ENCODE assay signal across 8 cellular contexts in the genomic region with DNA sequence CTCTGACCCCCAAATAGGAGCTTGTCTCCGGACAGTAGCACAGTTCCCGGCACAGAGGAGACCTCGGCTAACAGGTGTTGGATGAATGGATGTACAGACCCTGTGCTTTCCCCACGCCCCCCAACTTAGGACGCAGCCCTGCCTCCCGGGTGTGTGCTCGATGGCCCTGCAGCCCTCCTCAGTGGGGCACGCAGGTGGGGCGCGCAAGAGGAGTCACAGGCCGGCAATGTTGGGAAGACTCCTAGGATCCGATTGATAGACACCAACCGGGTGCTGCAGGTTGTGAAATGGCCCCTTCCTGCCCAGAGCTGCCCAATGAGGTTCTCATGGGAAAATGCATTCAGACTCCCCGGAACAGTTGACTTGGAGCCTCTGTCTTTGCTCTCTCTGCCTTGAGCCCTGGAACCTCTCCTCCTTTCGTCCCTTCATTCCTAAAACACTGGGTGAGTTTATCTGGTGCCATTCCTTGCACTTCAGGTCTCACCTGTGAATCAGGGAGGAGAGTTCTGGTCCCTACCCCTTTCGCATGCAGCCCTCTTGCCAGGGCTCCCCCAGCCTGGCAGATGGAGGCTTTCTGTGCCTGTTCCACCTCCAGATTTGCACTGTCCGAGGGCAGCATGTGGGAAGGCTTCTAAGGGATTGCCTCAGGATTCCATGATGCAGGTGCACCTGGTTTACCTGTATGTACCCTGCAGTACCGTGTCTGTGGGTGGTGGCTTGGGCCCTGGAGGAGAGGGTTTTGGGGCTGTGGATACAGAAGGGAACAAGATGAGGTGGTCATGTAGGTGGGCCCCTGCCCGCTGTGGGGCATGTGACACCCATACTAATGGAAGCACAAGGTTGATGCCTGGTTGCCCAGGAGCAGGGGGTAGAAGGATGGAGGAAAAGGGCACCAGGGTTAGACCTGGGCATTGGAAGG. TPM values are rescaled to one million over a fixed set of nuclear protein-coding genes. Genes with fewer than 3 reads are reported as not detected.
A peak's percentile ranks its signal among the peaks of the same experiment; 100 is the strongest.
DNase-seq lines count a peak whose midpoint lies in the region; ATAC-seq and TF ChIP-seq lines count a peak whose summit lies in the region.

No MANE protein-coding gene starts in this region.

- H3K27ac ChIP-seq in HL-60 (replicated peaks) = no peak overlapping the region
- peak overlapping the region; percentile 74 for H3K27ac ChIP-seq in mammary epithelial cell (ENCODE audit: insufficient read depth, low read depth, low read length)
- H3K27ac ChIP-seq in mesodermal cell (ENCODE audit: low read depth, low read length, severe bottlenecking) = peak overlapping the region; percentile 76

- intact Hi-C loops in mammary epithelial cell (cut with micrococcal nuclease) = loop anchor here (5.0 kb wide), 1 partner anchor 45 kb away; the partner anchor contains the start of genes C22orf23 and POLR2F

- TF ChIP-seq CTCF in AG04449 (IDR thresholded peaks at IDR 0.05; ENCODE audit: insufficient read depth, low read length, missing control alignments) (no peak), HL-60 (IDR thresholded peaks at IDR 0.05; ENCODE audit: insufficient read depth, low read length) (no peak), mammary epithelial cell (conservative IDR thresholded peaks at IDR 0.05 in 1 of 2, IDR thresholded peaks at IDR 0.05 in 1 of 2; ENCODE audit: extremely low read depth in 1 of 2, insufficient read depth in 1 of 2, low read depth in 1 of 2, low read length in 2 of 2) (no peak)

- H3K4me1 ChIP-seq in mammary epithelial cell (ENCODE audit: insufficient read depth, low read length) = peaks cover 56% of the 10 kb centered on the region
- H3K4me1 ChIP-seq in mesodermal cell (ENCODE audit: control insufficient read depth, insufficient read depth, low read length, poor library complexity, severe bottlenecking) = peaks cover 28% of the 10 kb centered on the region

- H3K79me2 ChIP-seq in mammary epithelial cell (ENCODE audit: insufficient read depth, low read length) = peaks cover 61% of the 10 kb centered on the region

- POLR2A ChIA-PET in AG04449 (lab: Yijun Ruan, JAX) = interaction anchor here (1.2 to 2.1 kb wide), 2 partner anchors 15 to 20 kb away, joined by 4 to 8 read pairs; no protein-coding TSS in a partner anchor

- peak overlapping the region; percentile 95 for H3K4me2 ChIP-seq in mammary epithelial cell (ENCODE audit: insufficient read depth, low read depth, low read length)

- H3K9me3 ChIP-seq in mammary epithelial cell (replicated peaks; ENCODE audit: insufficient read depth, low read length) (no peaks in the 10 kb centered on the region), mesodermal cell (ENCODE audit: control insufficient read depth, low read length) (no peaks in the 10 kb centered on the region)

- CTCF ChIA-PET in AG04449 (lab: Yijun Ruan, JAX) = interaction anchor here (1.1 to 17.8 kb wide), 6 partner anchors 9 to 58 kb away, joined by 3 to 159 read pairs (median 8); no protein-coding TSS in a partner anchor
- CTCF ChIA-PET in mammary epithelial cell (lab: Charles Lee; ENCODE audit: low non-redundant PET) = no interaction called here

- H4K20me1 ChIP-seq in mammary epithelial cell (ENCODE audit: insufficient read depth, low read length) = no peaks in the 10 kb centered on the region

- H3K36me3 ChIP-seq in mammary epithelial cell (ENCODE audit: insufficient read depth, low read length) (peaks cover 12% of the 10 kb centered on the region), mesodermal cell (ENCODE audit: control insufficient read depth, insufficient read depth, low read length) (peaks cover 40% of the 10 kb centered on the region)

- H3K27me3 ChIP-seq in HL-60 (ENCODE audit: insufficient read depth, poor library complexity, severe bottlenecking) = no peaks in the 10 kb centered on the region
- no peaks in the 10 kb centered on the region for H3K27me3 ChIP-seq in mammary epithelial cell (ENCODE audit: insufficient read depth, low read length)

- no peak overlapping the region for H2AFZ ChIP-seq in mammary epithelial cell (ENCODE audit: low read depth, low read length)

- TSS peak; percentile 35 for BruUV-seq in mammary epithelial cell (replicated peaks; lab: Mats Ljungman, UMichigan)

- in situ Hi-C loops in mammary epithelial cell (cut with MboI; ENCODE audit: low sequenced_read_pairs in 2 of 2) = no loop called here

- no peak for DNase-seq in AG04449 (ENCODE audit: low read depth, low spot score)
- no peak for DNase-seq in HL-60 (ENCODE audit: low read depth in 1 of 2, low spot score in 1 of 2)
- no peak for DNase-seq in mammary epithelial cell
- DNase-seq in hippocampal formation (lab: John Stamatoyannopoulos, UW) = no peak
- no peak for DNase-seq in activated CD4-positive, alpha-beta T cell treated with anti-CD3 and anti-CD28 coated beads for 48 hours
- DNase-seq in NCI-H2029 treated with DMSO at 0.1 percent for 48 hours (lab: John Stamatoyannopoulos, UW) = no peak

- H3K4me3 ChIP-seq in AG04449 (ENCODE audit: low read depth, low read length) = peak overlapping the region; percentile 80
- peak overlapping the region; percentile 43 for H3K4me3 ChIP-seq in HL-60 (replicated peaks; ENCODE audit: insufficient read depth, low read length)
- peak overlapping the region; percentile 72 to 93 (median 87) for H3K4me3 ChIP-seq in mammary epithelial cell (replicated peaks in 1 of 3; ENCODE audit: insufficient read depth in 1 of 3, low read depth in 2 of 3, low read length in 3 of 3)
- H3K4me3 ChIP-seq in mesodermal cell (ENCODE audit: extremely low read depth, insufficient read depth, low read length, poor library complexity, severe bottlenecking) = peak overlapping the region; percentile 63

- peak overlapping the region; percentile 75 for H3K9ac ChIP-seq in mammary epithelial cell (ENCODE audit: insufficient read depth, low read length)

- no peak for ATAC-seq in GM19395 (IDR thresholded peaks at IDR 0.05; ENCODE audit: unreplicated experiment)

- 9% methylated on average over 15 of the region's 19 CpGs for WGBS in mammary epithelial cell (ENCODE audit: low coverage, missing lambda C conversion rate)
- WGBS in mesodermal cell (ENCODE audit: insufficient coverage in 2 of 2), 2 experiments = 67 to 68% methylated on average over 16 to 19 of the region's 19 CpGs

- dilution Hi-C loops in mammary epithelial cell (cut with HindIII; ENCODE audit: low sequenced_read_pairs) = no loop called here

RNA-seq across cellular contexts. Expression of gene MICALL1, which starts 1.2 kb away (rescaled TPM):
- 100 to 1,000 TPM; 247 to 249 TPM for total RNA-seq in mammary epithelial cell
- 129 TPM for polyA plus RNA-seq in mammary epithelial cell
- polyA minus RNA-seq in mammary epithelial cell = 299 TPM
- polyA plus RNA-seq in mesodermal cell (2013, experiment 1 of 2) = 49.6 TPM
- 41.5 TPM for polyA plus RNA-seq in mesodermal cell (2013, experiment 2 of 2)

RNA-seq across cellular contexts. Expression of gene C22orf23, which starts 46.1 kb away (rescaled TPM):
- total RNA-seq in mammary epithelial cell = not detected
- polyA plus RNA-seq in mammary epithelial cell = 0.06 TPM
- not detected for polyA minus RNA-seq in mammary epithelial cell
- polyA plus RNA-seq in mesodermal cell (2013, experiment 1 of 2) = 0.70 TPM
- 0.91 TPM for polyA plus RNA-seq in mesodermal cell (2013, experiment 2 of 2)

RNA-seq across cellular contexts. Expression of gene POLR2F, which starts 46.2 kb away (rescaled TPM):
- total RNA-seq in mammary epithelial cell = 10 to 100 TPM; 20.7 to 89.6 TPM
- 142 TPM for polyA plus RNA-seq in mammary epithelial cell
- 56.6 TPM for polyA minus RNA-seq in mammary epithelial cell
- polyA plus RNA-seq in mesodermal cell (2013, experiment 1 of 2) = 121 TPM
- polyA plus RNA-seq in mesodermal cell (2013, experiment 2 of 2) = 107 TPM

RNA-seq across cellular contexts. Expression of gene EIF3L, which starts 58.1 kb away (rescaled TPM):
- total RNA-seq in mammary epithelial cell = 100 to 1,000 TPM; 350 to 368 TPM
- polyA plus RNA-seq in mammary epithelial cell = 693 TPM
- polyA minus RNA-seq in mammary epithelial cell = 476 TPM
- 396 TPM for polyA plus RNA-seq in mesodermal cell (2013, experiment 1 of 2)
- 387 TPM for polyA plus RNA-seq in mesodermal cell (2013, experiment 2 of 2)
